ENCODE assay signal across 9 cellular contexts in genomic region chr3:25428003-25428861, GRCh38. TPM values are rescaled to one million over a fixed set of nuclear protein-coding genes. Genes with fewer than 3 reads are reported as not detected.
DNase-seq lines count a peak whose midpoint lies in the region; ATAC-seq and TF ChIP-seq lines count a peak whose summit lies in the region.
"Had no signal": no experiment of that assay in that cellular context is flagged by ENCODE, and none has a peak within 500 bp of the region (broad histone marks: within the 10 kb centered on the region; RNA-seq: fewer than 3 reads in every experiment).

RARB (plus strand) TSS chr3:25428263; CDS start chr3:25428732, 469 bp downstream.

- H3K4me1 ChIP-seq in psoas muscle: peaks cover 20% of the 10 kb centered on the region
- no peaks in the 10 kb centered on the region for H3K4me1 ChIP-seq in CD8-positive, alpha-beta T cell (ENCODE audit: insufficient read depth, low read length)

- peak within 1 kb of the TSS; percentile 66 to 100 (median 84) for H3K27ac Mint-ChIP-seq in brain
- no peak within 1 kb of the TSS for H3K27ac Mint-ChIP-seq in CD8-positive, alpha-beta T cell
- H3K27ac Mint-ChIP-seq: memory B cell had no signal

- no peaks in the 10 kb centered on the region for H3K9me3 ChIP-seq in psoas muscle
- no peaks in the 10 kb centered on the region for H3K9me3 ChIP-seq in CD8-positive, alpha-beta T cell (ENCODE audit: low read length)

- peak; percentile 34 for DNase-seq in 8988T
- peak; percentile 24 for DNase-seq in NCI-H2171 (lab: John Stamatoyannopoulos, UW)
- DNase-seq in hippocampal formation (lab: John Stamatoyannopoulos, UW): peak; percentile 51 to 64
- peak; percentile 53 to 67 for DNase-seq in psoas muscle
- no peak for DNase-seq in NCI-H2107 (lab: John Stamatoyannopoulos, UW)
- no peak for DNase-seq in CD8-positive, alpha-beta T cell

- intact Hi-C loops in psoas muscle (cut with DNase I): loop anchor here in 1 of 2 donors (5.0 to 10.0 kb wide), 2 partner anchors 164 to 463 kb away; no protein-coding TSS in a partner anchor
- intact Hi-C loops in CD8-positive, alpha-beta T cell (cut with DNase I, micrococcal nuclease): no loop called here

- H3K4me3 Mint-ChIP-seq in brain: peak within 1 kb of the TSS; percentile 88 to 100 (median 92)
- H3K4me3 Mint-ChIP-seq in CD8-positive, alpha-beta T cell: no peak within 1 kb of the TSS
- H3K4me3 Mint-ChIP-seq: memory B cell had no signal

- peaks cover 53% of the 10 kb centered on the region for H3K27me3 Mint-ChIP-seq in brain
- peaks cover 44% of the 10 kb centered on the region for H3K27me3 Mint-ChIP-seq in CD8-positive, alpha-beta T cell (ENCODE audit: low read depth)

- CTCF ChIA-PET in CD8-positive, alpha-beta T cell (lab: Charles Lee): no interaction called here

- no peaks in the 10 kb centered on the region for H3K9me3 Mint-ChIP-seq in brain
- no peaks in the 10 kb centered on the region for H3K9me3 Mint-ChIP-seq in CD8-positive, alpha-beta T cell
- H3K9me3 Mint-ChIP-seq: memory B cell had no signal

- H3K4me3 ChIP-seq in psoas muscle: peak within 1 kb of the TSS; percentile 73
- H3K4me3 ChIP-seq in CD8-positive, alpha-beta T cell (ENCODE audit: low read depth, low read length): no peak within 1 kb of the TSS

- no peaks in the 10 kb centered on the region for H3K27me3 ChIP-seq in psoas muscle (ENCODE audit: insufficient read depth in 3 of 3, low read length in 2 of 3)
- no peaks in the 10 kb centered on the region for H3K27me3 ChIP-seq in CD8-positive, alpha-beta T cell (ENCODE audit: insufficient read depth, low read length)

- TF ChIP-seq CTCF in brain (conservative IDR thresholded peaks at IDR 0.05) (no peak), psoas muscle (IDR thresholded peaks at IDR 0.05) (no peak)
- TF ChIP-seq CTCF in CD8-positive, alpha-beta T cell (IDR thresholded peaks at IDR 0.05): no peak

- no peaks in the 10 kb centered on the region for H3K36me3 ChIP-seq in psoas muscle (ENCODE audit: insufficient read depth in 1 of 2, low read depth in 1 of 2)
- H3K36me3 ChIP-seq in CD8-positive, alpha-beta T cell (ENCODE audit: insufficient read depth, low read length): no peaks in the 10 kb centered on the region

- ATAC-seq in GM19043 (IDR thresholded peaks at IDR 0.05; ENCODE audit: low read depth, unreplicated experiment): peak; percentile 46
- ATAC-seq in psoas muscle: peak; percentile 86 to 92 (median 90)
- ATAC-seq in CD8-positive, alpha-beta T cell: no peak

- POLR2A ChIA-PET in CD8-positive, alpha-beta T cell (lab: Charles Lee): no interaction called here

- peak within 1 kb of the TSS; percentile 86 for H3K27ac ChIP-seq in psoas muscle
- H3K27ac ChIP-seq in CD8-positive, alpha-beta T cell (ENCODE audit: low read depth, low read length): no peak within 1 kb of the TSS

- 0% methylated on average over 26 of the region's 26 CpGs for WGBS in psoas muscle, 3 donors

- peaks cover 94% of the 10 kb centered on the region for H3K4me1 Mint-ChIP-seq in brain
- H3K4me1 Mint-ChIP-seq in CD8-positive, alpha-beta T cell (ENCODE audit: low read depth): peaks cover 8% of the 10 kb centered on the region

- H3K36me3 Mint-ChIP-seq in brain: no peaks in the 10 kb centered on the region
- no peaks in the 10 kb centered on the region for H3K36me3 Mint-ChIP-seq in CD8-positive, alpha-beta T cell
- H3K36me3 Mint-ChIP-seq: memory B cell had no signal

RNA-seq across cellular contexts. Expression of gene RARB, which starts in this region (rescaled TPM):
- 3.7 TPM for polyA plus RNA-seq in brain (ENCODE audit: insufficient read depth, low read depth, low replicate concordance)
- 1 to 10 TPM; 1.3 to 5.4 (median 1.9) TPM for total RNA-seq in psoas muscle
- polyA plus RNA-seq in psoas muscle: 1 to 10 TPM; 1.1 to 2.0 (median 1.9) TPM
- total RNA-seq in CD8-positive, alpha-beta T cell: not detected

Comparison
In these comparisons a context has a peak if more than half of its experiments do, and no peak if none do; other contexts are left out.
1. DNase-seq: peak in 8988T (single experiment), NCI-H2171 (single experiment), hippocampal formation (2 of 2) and psoas muscle (2 of 2); none in NCI-H2107 (single experiment) and CD8-positive, alpha-beta T cell (0 of 7).